ENCODE assay signal across 8 cellular contexts in genomic region chr1:42335809-42336518, GRCh38. TPM values are rescaled to one million over a fixed set of nuclear protein-coding genes. Genes with fewer than 3 reads are reported as not detected.
A peak's percentile ranks its signal among the peaks of the same experiment; 100 is the strongest.
DNase-seq lines count a peak whose midpoint lies in the region; ATAC-seq and TF ChIP-seq lines count a peak whose summit lies in the region.

No MANE protein-coding gene starts in this region.

- DNase-seq in ELR (ENCODE audit: low read depth) (peak; percentile 55), SK-N-MC (ENCODE audit: low read depth, low spot score) (no peak), esophagus squamous epithelium (lab: John Stamatoyannopoulos, UW) (no peak), NCI-H524 treated with DMSO at 0.1 percent for 48 hours (lab: John Stamatoyannopoulos, UW) (no peak), T-helper 9 cell (no peak)

- no peak for TF ChIP-seq CTCF in esophagus squamous epithelium (IDR thresholded peaks at IDR 0.05)
- TF ChIP-seq CTCF in neural cell (IDR thresholded peaks at IDR 0.05; ENCODE audit: poor library complexity, severe bottlenecking): no peak

- peaks cover 7% of the 10 kb centered on the region for H3F3A ChIP-seq in neural cell (ENCODE audit: insufficient read depth, low read length, poor library complexity, severe bottlenecking)

- intact Hi-C loops in esophagus squamous epithelium (cut with DNase I): loop anchor here (10.0 kb wide), 1 partner anchor 121 kb away; no protein-coding TSS in a partner anchor

- H3K27ac ChIP-seq in HUES6 (ENCODE audit: low read depth, low read length) (peak overlapping the region; percentile 54), SK-N-MC (peak overlapping the region; percentile 74), esophagus squamous epithelium (peak overlapping the region; percentile 94 to 97 (median 96)), neural cell (ENCODE audit: low read length) (peak overlapping the region; percentile 95)

- no peaks in the 10 kb centered on the region for H3K27me3 ChIP-seq in HUES6 (ENCODE audit: control insufficient read depth, insufficient read depth, low read length)
- H3K27me3 ChIP-seq in esophagus squamous epithelium: no peaks in the 10 kb centered on the region
- H3K27me3 ChIP-seq in neural cell (ENCODE audit: insufficient read depth, low read depth, low read length): no peaks in the 10 kb centered on the region

- peaks cover 32% of the 10 kb centered on the region for H3K4me1 ChIP-seq in HUES6 (ENCODE audit: control insufficient read depth, insufficient read depth, low read length)
- peaks cover 17 to 65% (median 21%) of the 10 kb centered on the region in 3 donors for H3K4me1 ChIP-seq in esophagus squamous epithelium

- TF ChIP-seq RAD21 in neural cell (conservative IDR thresholded peaks at IDR 0.05): no peak

- peaks cover 40% of the 10 kb centered on the region for H3K79me2 ChIP-seq in neural cell (replicated peaks; ENCODE audit: insufficient read depth, low read length)

- no peaks in the 10 kb centered on the region for H3K9me2 ChIP-seq in neural cell (ENCODE audit: insufficient read depth, low read length)

- no peak for ATAC-seq in GM18868 (IDR thresholded peaks at IDR 0.05; ENCODE audit: unreplicated experiment)

- H3K4me3 ChIP-seq in HUES6 (ENCODE audit: low read depth, low read length): peak overlapping the region; percentile 95
- peak overlapping the region; percentile 95 for H3K4me3 ChIP-seq in SK-N-MC
- H3K4me3 ChIP-seq in esophagus squamous epithelium: peak overlapping the region; percentile 85 to 100 (median 95)
- peak overlapping the region; percentile 96 for H3K4me3 ChIP-seq in neural cell (ENCODE audit: low read length)

- no peaks in the 10 kb centered on the region for H4K20me1 ChIP-seq in neural cell (ENCODE audit: insufficient read depth)

- 12 to 16% methylated on average over 9 of the region's 9 CpGs for WGBS in esophagus squamous epithelium, 2 donors

- H3K36me3 ChIP-seq in HUES6 (ENCODE audit: control insufficient read depth, insufficient read depth, low read length) (no peaks in the 10 kb centered on the region), SK-N-MC (ENCODE audit: insufficient read depth, low read length) (no peaks in the 10 kb centered on the region), esophagus squamous epithelium (no peaks in the 10 kb centered on the region), neural cell (ENCODE audit: insufficient read depth, low read length) (no peaks in the 10 kb centered on the region)

- peak overlapping the region; percentile 34 for H3K4me2 ChIP-seq in neural cell (ENCODE audit: low read length)

- peak overlapping the region; percentile 59 for H2AFZ ChIP-seq in neural cell (ENCODE audit: low read depth, low read length)

- H3K9me3 ChIP-seq in HUES6 (ENCODE audit: control insufficient read depth, insufficient read depth, low read depth, low read length) (no peaks in the 10 kb centered on the region), SK-N-MC (ENCODE audit: low read depth, low read length) (no peaks in the 10 kb centered on the region), esophagus squamous epithelium (no peaks in the 10 kb centered on the region), neural cell (ENCODE audit: low read length) (no peaks in the 10 kb centered on the region)

- no peak for TF ChIP-seq EP300 in neural cell (conservative IDR thresholded peaks at IDR 0.05; ENCODE audit: poor library complexity, severe bottlenecking)

- peak overlapping the region; percentile 80 for H3K9ac ChIP-seq in HUES6 (ENCODE audit: low read length)
- H3K9ac ChIP-seq in SK-N-MC (ENCODE audit: insufficient read length): peak overlapping the region; percentile 88
- H3K9ac ChIP-seq in neural cell (ENCODE audit: low read length): peak overlapping the region; percentile 89

- no peak for TF ChIP-seq POLR2A in esophagus squamous epithelium (IDR thresholded peaks at IDR 0.05)

TF ChIP-seq in neural cell, 6 proteins besides CTCF, POLR2A, EP300 and RAD21:
- no peak for TF ChIP-seq REST (IDR thresholded peaks at IDR 0.05; ENCODE audit: borderline replicate concordance)
- no peak for TF ChIP-seq TAF1 (IDR thresholded peaks at IDR 0.05; ENCODE audit: low read depth)
- no peak for TF ChIP-seq POLR2AphosphoS5 (IDR thresholded peaks at IDR 0.05)
- no peak for TF ChIP-seq SMC3 (conservative IDR thresholded peaks at IDR 0.05; ENCODE audit: poor library complexity)
- no peak for TF ChIP-seq MXI1 (conservative IDR thresholded peaks at IDR 0.05; ENCODE audit: poor library complexity, severe bottlenecking)
- no peak for TF ChIP-seq EZH2 (IDR thresholded peaks at IDR 0.05; ENCODE audit: borderline replicate concordance, insufficient read depth, low read length, poor library complexity, severe bottlenecking)

RNA-seq across cellular contexts. Expression of gene FOXJ3, which starts 0.9 kb away (rescaled TPM):
- total RNA-seq in esophagus squamous epithelium: 10 to 100 TPM; 18.7 to 36.6 (median 27.5) TPM
- polyA plus RNA-seq in neural cell: 36.0 and 36.3 TPM in 2 replicates
- polyA minus RNA-seq in neural cell: 97.9 and 111 TPM in 2 replicates

RNA-seq across cellular contexts. Expression of gene RIMKLA, which starts 44.6 kb away (rescaled TPM):
- total RNA-seq in esophagus squamous epithelium: under 1 TPM in 3 of 4 donors, not detected in 1; 0.04 to 0.57 (median 0.06) TPM
- polyA plus RNA-seq in neural cell: 35.4 and 37.5 TPM in 2 replicates
- polyA minus RNA-seq in neural cell: 93.2 and 97.8 TPM in 2 replicates
